In the genomic region with DNA sequence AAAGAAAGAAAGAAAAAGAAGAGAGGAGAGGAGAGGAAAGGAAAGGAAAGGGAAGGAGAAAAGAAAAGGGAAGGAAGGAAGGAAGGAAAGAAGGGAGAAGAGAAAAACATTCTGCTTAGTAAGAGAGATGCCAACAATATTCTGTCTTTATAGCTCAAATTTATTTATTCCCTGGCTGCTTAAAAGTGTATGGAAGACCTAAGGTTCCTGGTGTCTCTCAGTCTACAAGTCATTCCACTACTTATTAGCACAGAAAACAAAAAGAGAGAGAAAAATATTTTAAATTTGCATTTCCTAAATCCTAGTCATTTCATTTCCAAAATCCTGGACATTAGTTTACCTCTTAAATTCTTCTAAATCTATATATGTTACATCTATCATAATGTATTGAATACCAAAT, we compare ENCODE assay signal across 34 cellular contexts. TPM values are rescaled to one million over a fixed set of nuclear protein-coding genes. Genes with fewer than 3 reads are reported as not detected.
"Had no signal": no experiment of that assay in that cellular context is flagged by ENCODE, and none has a peak within 500 bp of the region (broad histone marks: within the 10 kb centered on the region; RNA-seq: fewer than 3 reads in every experiment).

No MANE protein-coding gene starts in this region.

- H3K36me3 ChIP-seq: colonic mucosa, esophagus squamous epithelium, gastrocnemius medialis, heart right ventricle, left lung, lower lobe of right lung had no signal

- H3K4me1 ChIP-seq: colonic mucosa, esophagus squamous epithelium, gastrocnemius medialis, heart right ventricle, left lung, lower lobe of right lung had no signal

- H3K27ac ChIP-seq: colonic mucosa, epithelial cell of prostate, esophagus squamous epithelium, gastrocnemius medialis, heart right ventricle, left lung, lower lobe of right lung had no signal

- ATAC-seq: effector memory CD8-positive, alpha-beta T cell; esophagus mucosa; gastrocnemius medialis; heart right ventricle; left cardiac atrium; left lung; left ventricle myocardium superior; lower lobe of right lung; mucosa of descending colon had no signal

- H3K27me3 ChIP-seq: colonic mucosa, esophagus squamous epithelium, gastrocnemius medialis, heart right ventricle, left lung had no signal

- H3K9me3 ChIP-seq: colonic mucosa, esophagus squamous epithelium, gastrocnemius medialis, heart right ventricle, left lung, lower lobe of right lung, mucosa of descending colon had no signal

- H3K4me3 ChIP-seq: colonic mucosa, esophagus squamous epithelium, gastrocnemius medialis, heart right ventricle, left lung, lower lobe of right lung, mucosa of descending colon had no signal

- DNase-seq: colonic mucosa; cortex of kidney; effector CD8-positive, alpha-beta T cell; effector memory CD8-positive, alpha-beta T cell; endodermal cell; erythroblast; esophagus squamous epithelium; foreskin fibroblast; foreskin melanocyte; gastrocnemius medialis; glutamatergic neuron; head of caudate nucleus; heart right ventricle; hippocampal formation; left cardiac atrium; left lung; left ventricle myocardium superior; lower lobe of right lung; mesenchymal stem cell; mucosa of descending colon; naive B cell had no signal

- FAIRE-seq: endometrium, islet of Langerhans, keratinocyte had no signal

RNA-seq across cellular contexts. Expression of a gene that starts 53.6 kb away (rescaled TPM):
- total RNA-seq: colonic mucosa, dermis microvascular lymphatic vessel endothelial cell, endodermal cell, esophagus mucosa, esophagus squamous epithelium, gastrocnemius medialis, glomerular endothelial cell, heart right ventricle, kidney epithelial cell, left cardiac atrium, left lung, left ventricle myocardium superior, lower leg skin, lower lobe of right lung, lung microvascular endothelial cell, mesenteric fat pad, mesothelial cell of epicardium, mucosa of descending colon, myocyte had no signal
- polyA plus RNA-seq: heart right ventricle, keratinocyte had no signal
